ENCODE assay signal across 9 cellular contexts in genomic region chr12:21774358-21775129, GRCh38. TPM values are rescaled to one million over a fixed set of nuclear protein-coding genes. Genes with fewer than 3 reads are reported as not detected.
A peak's percentile ranks its signal among the peaks of the same experiment; 100 is the strongest.
DNase-seq lines count a peak whose midpoint lies in the region; ATAC-seq and TF ChIP-seq lines count a peak whose summit lies in the region.
"Had no signal": no experiment of that assay in that cellular context is flagged by ENCODE, and none has a peak within 500 bp of the region (broad histone marks: within the 10 kb centered on the region; RNA-seq: fewer than 3 reads in every experiment).

TSS of gene KCNJ8 (minus strand) at chr12:21774706. CDS start at chr12:21773616, 1,090 bp downstream.

- peak within 1 kb of the TSS; percentile 24 to 73 (median 50) for H3K4me3 ChIP-seq in esophagus squamous epithelium
- peak within 1 kb of the TSS; percentile 54 to 62 for H3K4me3 ChIP-seq in uterus

- intact Hi-C loops in esophagus squamous epithelium (cut with DNase I): no loop called here
- intact Hi-C loops in uterus (cut with DNase I; ENCODE audit: low total_unique reads): loop anchor here (10.0 kb wide), 1 partner anchor 50 kb away; no protein-coding TSS in a partner anchor

- WGBS in esophagus squamous epithelium, 2 donors: 3 to 5% methylated on average over 14 to 15 of the region's 49 CpGs

- H3K27ac ChIP-seq in esophagus squamous epithelium (peak within 1 kb of the TSS; percentile 63 to 89 (median 83)), uterus (peak within 1 kb of the TSS; percentile 90 to 93)

- peak; percentile 84 for DNase-seq in OCI-M1 (lab: John Stamatoyannopoulos, UW)
- no peak for DNase-seq in esophagus squamous epithelium (lab: John Stamatoyannopoulos, UW)
- peak; percentile 56 for DNase-seq in mucosa of gallbladder (ENCODE audit: low spot score)
- peak; percentile 83 to 85 for DNase-seq in uterus
- DNase-seq in NOMO-1 treated with dmso at 0.1 percent for 144 hours (lab: John Stamatoyannopoulos, UW; ENCODE audit: unreplicated experiment): no peak
- DNase-seq in AG08395 (ENCODE audit: low spot score): no peak
- no peak for DNase-seq in stimulated activated CD4-positive, alpha-beta T cell treated with anti-CD3 and anti-CD28 coated beads, Interleukin-4, amount 100 ng/mL, for 1 hour

- TF ChIP-seq POLR2A in esophagus squamous epithelium (IDR thresholded peaks at IDR 0.05) (peak in 1 of 4 donors; percentile 4), uterus (IDR thresholded peaks at IDR 0.05) (peak in 1 of 2 donors; percentile 23)

- H3K27me3 ChIP-seq in esophagus squamous epithelium (peaks cover 0 to 32% (median 0%) of the 10 kb centered on the region in 4 donors), uterus (no peaks in the 10 kb centered on the region)

- H3K4me1 ChIP-seq in esophagus squamous epithelium (peaks cover 0 to 17% (median 7%) of the 10 kb centered on the region in 3 donors), uterus (no peaks in the 10 kb centered on the region)

- no peaks in the 10 kb centered on the region for H3K9me3 ChIP-seq in esophagus squamous epithelium
- H3K9me3 ChIP-seq in uterus: no peaks in the 10 kb centered on the region

- ATAC-seq in GM19324 (IDR thresholded peaks at IDR 0.05; ENCODE audit: low FRiP score, unreplicated experiment): peak; percentile 55

- no peaks in the 10 kb centered on the region for H3K36me3 ChIP-seq in esophagus squamous epithelium
- H3K36me3 ChIP-seq in uterus: no peaks in the 10 kb centered on the region

- TF ChIP-seq CTCF in esophagus squamous epithelium (IDR thresholded peaks at IDR 0.05) (no peak), uterus (IDR thresholded peaks at IDR 0.05) (peak in 1 of 4 experiments; percentile 15)

RNA-seq across cellular contexts. Expression of gene KCNJ8, which starts in this region (rescaled TPM):
- total RNA-seq in esophagus squamous epithelium (1 to 10 TPM; 1.1 to 6.5 (median 3.1) TPM), mucosa of gallbladder (15.0 TPM), uterus (10 to 100 TPM in 2 of 4 donors, 1 to 10 TPM in 2; 6.1 to 44.9 (median 13.0) TPM)
- total RNA-seq: M059J had no signal

Comparison
In these comparisons a context has a peak if more than half of its experiments do, and no peak if none do; other contexts are left out.
1. DNase-seq: peak in OCI-M1 (single experiment), mucosa of gallbladder (single experiment) and uterus (2 of 2); none in esophagus squamous epithelium (single experiment), NOMO-1 treated with dmso at 0.1 percent for 144 hours (single experiment), AG08395 (single experiment) and stimulated activated CD4-positive, alpha-beta T cell treated with anti-CD3 and anti-CD28 coated beads, Interleukin-4, amount 100 ng/mL, for 1 hour (single experiment).